Comparison of ENCODE assay signal across 1 cellular context in the genomic region with DNA sequence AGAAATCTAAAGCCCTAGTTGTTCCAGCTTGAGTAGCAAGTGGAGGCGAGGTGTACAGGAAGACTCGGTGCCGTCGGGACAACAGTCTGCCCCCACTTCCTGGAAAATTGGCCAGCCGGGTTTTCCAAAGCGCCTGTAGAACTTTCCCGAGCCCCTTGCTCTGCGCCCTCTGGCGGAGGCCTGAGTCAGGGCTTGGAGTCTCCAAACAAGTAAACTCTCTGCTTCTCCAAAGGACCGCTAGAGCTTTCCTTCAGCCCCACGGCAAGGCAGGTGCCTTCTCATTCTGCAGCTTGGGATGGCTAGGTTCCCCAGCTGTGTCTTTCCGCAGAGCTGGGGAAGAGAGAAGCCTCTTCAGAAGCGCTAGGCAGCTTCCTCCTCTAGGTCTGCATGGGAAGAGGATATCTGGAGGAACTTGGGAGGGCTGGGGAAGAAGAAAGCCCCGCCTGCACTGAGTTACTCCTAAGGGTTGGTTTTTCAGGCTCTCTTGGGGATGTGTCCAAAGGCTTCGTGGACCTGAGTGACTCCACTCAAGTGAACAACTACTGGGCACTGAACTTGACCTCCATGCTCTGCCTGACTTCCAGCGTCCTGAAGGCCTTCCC.
TF ChIP-seq lines count a peak whose summit lies in the region.

No MANE protein-coding gene starts in this region.

TF ChIP-seq in HEK293, 187 proteins besides CTCF, POLR2A, EP300 and RAD21 (continued from another document):
- TF ChIP-seq ZNF660 (tag by site-specific recombination; IDR thresholded peaks at IDR 0.05) = peak; percentile 39; the same call in 1 of the 2 replicates
- peak; percentile 63 for TF ChIP-seq ZBTB17 (tag by site-specific recombination; IDR thresholded peaks at IDR 0.05)
